ENCODE assay signal across 13 cellular contexts in the genomic region with DNA sequence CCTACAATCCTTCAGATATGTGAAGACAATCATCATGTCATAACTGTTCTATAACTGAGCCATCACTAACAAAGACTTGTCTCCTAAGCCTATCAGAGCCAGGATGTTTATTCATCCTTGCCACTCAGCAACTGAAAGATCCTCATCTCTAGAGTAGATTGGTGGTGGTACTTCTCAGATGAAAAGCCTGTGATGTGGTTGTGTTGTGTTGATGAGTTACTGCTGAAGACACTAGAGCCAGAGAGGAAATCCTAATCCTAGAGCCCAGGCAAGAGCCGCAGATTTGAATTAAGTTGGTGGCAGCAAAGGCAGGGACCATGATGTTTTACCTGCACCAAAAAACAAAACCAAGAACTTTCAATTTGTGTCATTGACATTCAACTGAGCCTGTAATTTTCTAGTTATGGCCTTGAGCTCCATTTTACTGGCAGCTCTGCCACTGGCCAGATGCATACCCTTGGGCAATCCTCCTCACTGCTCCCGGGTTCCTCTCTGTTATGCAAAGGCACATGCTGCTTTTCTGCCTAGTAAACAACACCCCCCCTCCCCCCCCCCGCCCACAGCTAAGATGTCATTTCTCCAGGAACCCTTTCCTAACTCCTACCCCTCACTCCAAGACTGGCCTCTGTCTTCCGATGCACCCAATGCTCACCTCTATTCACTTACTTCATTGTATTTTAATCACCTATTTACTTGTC. TPM values are rescaled to one million over a fixed set of nuclear protein-coding genes. Genes with fewer than 3 reads are reported as not detected.
DNase-seq lines count a peak whose midpoint lies in the region; ATAC-seq and TF ChIP-seq lines count a peak whose summit lies in the region.
"Had no signal": no experiment of that assay in that cellular context is flagged by ENCODE, and none has a peak within 500 bp of the region (broad histone marks: within the 10 kb centered on the region; RNA-seq: fewer than 3 reads in every experiment).

No MANE protein-coding gene starts in this region.

- peak in 4 of 5 donors; percentile 11 to 25 (median 18) for DNase-seq in CD4-positive, alpha-beta memory T cell
- peak; percentile 43 for DNase-seq in activated T-helper 2 cell treated with anti-CD3 and anti-CD28 coated beads, Interferon-gamma antibody, Interleukin-2, Interleukin-4, amounts not matched to agents 10 μg/mL and 5 μg/mL and 100 μg/mL, durations not matched to agents 14 hours and 24 hours and 36 hours (ENCODE audit: low spot score)
- peak; percentile 52 to 68 for DNase-seq in gastrocnemius medialis
- DNase-seq in GM19240 (ENCODE audit: insufficient read length, low spot score): no peak
- no peak for DNase-seq in SW480 (ENCODE audit: low spot score)
- DNase-seq in ureter (ENCODE audit: low spot score): no peak
- DNase-seq: activated B cell treated with CpG ODN at 0.5 μM for 24 hours, KG1, NCI-H1694 treated with DMSO at 0.1 percent for 48 hours, SHP77 treated with DMSO at 0.1 percent for 48 hours had no signal

- intact Hi-C loops in CD4-positive, alpha-beta memory T cell (cut with micrococcal nuclease): no loop called here
- intact Hi-C loops in activated T-helper 2 cell treated with anti-CD3 and anti-CD28 coated beads, Interferon-gamma antibody, Interleukin-2, Interleukin-4, amounts not matched to agents 10 μg/mL and 5 μg/mL and 100 μg/mL, durations not matched to agents 14 hours and 24 hours and 36 hours (cut with micrococcal nuclease): loop anchor here (1.0 to 2.0 kb wide), 3 partner anchors 31 to 72 kb away; a partner anchor contains a TSS
- intact Hi-C loops in gastrocnemius medialis (cut with DNase I; ENCODE audit: low total_unique reads): loop anchor here (2.0 to 5.0 kb wide), 2 partner anchors 48 to 114 kb away; no protein-coding TSS in a partner anchor

- H3K36me3 Mint-ChIP-seq in CD4-positive, alpha-beta memory T cell: no peaks in the 10 kb centered on the region
- peaks cover 14% of the 10 kb centered on the region for H3K36me3 Mint-ChIP-seq in activated T-helper 2 cell treated with anti-CD3 and anti-CD28 coated beads, Interferon-gamma antibody, Interleukin-2, Interleukin-4, amounts not matched to agents 10 μg/mL and 5 μg/mL and 100 μg/mL, durations not matched to agents 14 hours and 24 hours and 36 hours (ENCODE audit: low read depth)

- POLR2A ChIA-PET in CD4-positive, alpha-beta memory T cell (lab: Charles Lee; ENCODE audit: partially characterized antibody): no interaction called here

- no peak overlapping the region for H3K27ac ChIP-seq in CD4-positive, alpha-beta memory T cell (ENCODE audit: low read depth, low read length)
- peak overlapping the region; percentile 80 to 90 (median 84) for H3K27ac ChIP-seq in gastrocnemius medialis
- H3K27ac ChIP-seq: prostate gland, suprapubic skin had no signal

- peak overlapping the region in 4 of 7 donors; percentile 2 to 32 (median 20) for H3K27ac Mint-ChIP-seq in CD4-positive, alpha-beta memory T cell
- peak overlapping the region; percentile 50 for H3K27ac Mint-ChIP-seq in activated T-helper 2 cell treated with anti-CD3 and anti-CD28 coated beads, Interferon-gamma antibody, Interleukin-2, Interleukin-4, amounts not matched to agents 10 μg/mL and 5 μg/mL and 100 μg/mL, durations not matched to agents 14 hours and 24 hours and 36 hours
- H3K27ac Mint-ChIP-seq: activated B cell treated with CpG ODN at 0.5 μM for 24 hours had no signal

- H3K27me3 Mint-ChIP-seq in CD4-positive, alpha-beta memory T cell: no peaks in the 10 kb centered on the region
- no peaks in the 10 kb centered on the region for H3K27me3 Mint-ChIP-seq in activated T-helper 2 cell treated with anti-CD3 and anti-CD28 coated beads, Interferon-gamma antibody, Interleukin-2, Interleukin-4, amounts not matched to agents 10 μg/mL and 5 μg/mL and 100 μg/mL, durations not matched to agents 14 hours and 24 hours and 36 hours (ENCODE audit: low read depth)
- H3K27me3 Mint-ChIP-seq: activated B cell treated with CpG ODN at 0.5 μM for 24 hours had no signal

- H3K9me3 Mint-ChIP-seq in CD4-positive, alpha-beta memory T cell: no peaks in the 10 kb centered on the region
- H3K9me3 Mint-ChIP-seq in activated T-helper 2 cell treated with anti-CD3 and anti-CD28 coated beads, Interferon-gamma antibody, Interleukin-2, Interleukin-4, amounts not matched to agents 10 μg/mL and 5 μg/mL and 100 μg/mL, durations not matched to agents 14 hours and 24 hours and 36 hours: peaks cover 4% of the 10 kb centered on the region
- H3K9me3 Mint-ChIP-seq: activated B cell treated with CpG ODN at 0.5 μM for 24 hours had no signal

- ATAC-seq in HG02610 (IDR thresholded peaks at IDR 0.05; ENCODE audit: unreplicated experiment) (peak; percentile 62), gastrocnemius medialis (peak; percentile 67 to 73)

- no peaks in the 10 kb centered on the region for H3K27me3 ChIP-seq in CD4-positive, alpha-beta memory T cell (ENCODE audit: insufficient read depth, low read length)
- no peaks in the 10 kb centered on the region for H3K27me3 ChIP-seq in gastrocnemius medialis
- H3K27me3 ChIP-seq: suprapubic skin had no signal

- H3K36me3 ChIP-seq in CD4-positive, alpha-beta memory T cell (ENCODE audit: insufficient read depth, low read length): no peaks in the 10 kb centered on the region
- no peaks in the 10 kb centered on the region for H3K36me3 ChIP-seq in gastrocnemius medialis
- H3K36me3 ChIP-seq: prostate gland, suprapubic skin had no signal

- peaks cover 12% of the 10 kb centered on the region for H3K4me1 ChIP-seq in CD4-positive, alpha-beta memory T cell (ENCODE audit: insufficient read depth, low read length)
- peaks cover 31 to 54% of the 10 kb centered on the region in 2 donors for H3K4me1 ChIP-seq in gastrocnemius medialis
- H3K4me1 ChIP-seq: prostate gland had no signal

- TF ChIP-seq CTCF in gastrocnemius medialis (IDR thresholded peaks at IDR 0.05 in 4 of 5, conservative IDR thresholded peaks at IDR 0.05 in 1 of 5): no peak

- H3K9me3 ChIP-seq in CD4-positive, alpha-beta memory T cell (ENCODE audit: control insufficient read depth in 1 of 2, low read length in 2 of 2): no peaks in the 10 kb centered on the region
- H3K9me3 ChIP-seq in gastrocnemius medialis: no peaks in the 10 kb centered on the region
- H3K9me3 ChIP-seq: prostate gland, suprapubic skin had no signal

- CTCF ChIA-PET in CD4-positive, alpha-beta memory T cell (lab: Charles Lee; ENCODE audit: partially characterized antibody): no interaction called here

- no peak for TF ChIP-seq POLR2A in gastrocnemius medialis (IDR thresholded peaks at IDR 0.05)

- peak overlapping the region in 1 of 8 donors; percentile 1 for H3K4me3 Mint-ChIP-seq in CD4-positive, alpha-beta memory T cell
- peak overlapping the region; percentile 30 for H3K4me3 Mint-ChIP-seq in activated T-helper 2 cell treated with anti-CD3 and anti-CD28 coated beads, Interferon-gamma antibody, Interleukin-2, Interleukin-4, amounts not matched to agents 10 μg/mL and 5 μg/mL and 100 μg/mL, durations not matched to agents 14 hours and 24 hours and 36 hours (ENCODE audit: low read depth)
- H3K4me3 Mint-ChIP-seq: activated B cell treated with CpG ODN at 0.5 μM for 24 hours had no signal

- peaks cover 10 to 14% (median 14%) of the 10 kb centered on the region in 4 donors for H3K4me1 Mint-ChIP-seq in CD4-positive, alpha-beta memory T cell
- H3K4me1 Mint-ChIP-seq in activated T-helper 2 cell treated with anti-CD3 and anti-CD28 coated beads, Interferon-gamma antibody, Interleukin-2, Interleukin-4, amounts not matched to agents 10 μg/mL and 5 μg/mL and 100 μg/mL, durations not matched to agents 14 hours and 24 hours and 36 hours (ENCODE audit: low read depth): peaks cover 35% of the 10 kb centered on the region

- in situ Hi-C loops in gastrocnemius medialis (cut with MboI; ENCODE audit: low sequenced_read_pairs in 4 of 4): no loop called here

- H3K4me3 ChIP-seq in CD4-positive, alpha-beta memory T cell (ENCODE audit: low read length in 2 of 2): no peak overlapping the region
- no peak overlapping the region for H3K4me3 ChIP-seq in gastrocnemius medialis
- H3K4me3 ChIP-seq: prostate gland, suprapubic skin had no signal

RNA-seq across cellular contexts. Expression of a gene that starts 50.2 kb away (rescaled TPM):
- total RNA-seq in CD4-positive, alpha-beta memory T cell: 10 to 100 TPM; 28.8 to 34.5 TPM
- polyA plus RNA-seq in CD4-positive, alpha-beta memory T cell: 10 to 100 TPM in 1 of 2 donors, 1 to 10 TPM in 1; 8.0 to 20.2 TPM
- total RNA-seq in activated T-helper 2 cell treated with anti-CD3 and anti-CD28 coated beads, Interferon-gamma antibody, Interleukin-2, Interleukin-4, amounts not matched to agents 10 μg/mL and 5 μg/mL and 100 μg/mL, durations not matched to agents 14 hours and 24 hours and 36 hours: 19.4 and 23.8 TPM in 2 replicates
- total RNA-seq in gastrocnemius medialis (10 to 100 TPM; 25.9 to 79.1 (median 49.0) TPM), ureter (60.5 TPM)

Comparison
In these comparisons a context has a peak if more than half of its experiments do, and no peak if none do; other contexts are left out.
1. DNase-seq: peak in CD4-positive, alpha-beta memory T cell (4 of 5), activated T-helper 2 cell treated with anti-CD3 and anti-CD28 coated beads, Interferon-gamma antibody, Interleukin-2, Interleukin-4, amounts not matched to agents 10 μg/mL and 5 μg/mL and 100 μg/mL, durations not matched to agents 14 hours and 24 hours and 36 hours (single experiment) and gastrocnemius medialis (2 of 2); none in GM19240 (single experiment), SW480 (single experiment) and ureter (single experiment).